ENCODE assay signal across 8 cellular contexts in the genomic region with DNA sequence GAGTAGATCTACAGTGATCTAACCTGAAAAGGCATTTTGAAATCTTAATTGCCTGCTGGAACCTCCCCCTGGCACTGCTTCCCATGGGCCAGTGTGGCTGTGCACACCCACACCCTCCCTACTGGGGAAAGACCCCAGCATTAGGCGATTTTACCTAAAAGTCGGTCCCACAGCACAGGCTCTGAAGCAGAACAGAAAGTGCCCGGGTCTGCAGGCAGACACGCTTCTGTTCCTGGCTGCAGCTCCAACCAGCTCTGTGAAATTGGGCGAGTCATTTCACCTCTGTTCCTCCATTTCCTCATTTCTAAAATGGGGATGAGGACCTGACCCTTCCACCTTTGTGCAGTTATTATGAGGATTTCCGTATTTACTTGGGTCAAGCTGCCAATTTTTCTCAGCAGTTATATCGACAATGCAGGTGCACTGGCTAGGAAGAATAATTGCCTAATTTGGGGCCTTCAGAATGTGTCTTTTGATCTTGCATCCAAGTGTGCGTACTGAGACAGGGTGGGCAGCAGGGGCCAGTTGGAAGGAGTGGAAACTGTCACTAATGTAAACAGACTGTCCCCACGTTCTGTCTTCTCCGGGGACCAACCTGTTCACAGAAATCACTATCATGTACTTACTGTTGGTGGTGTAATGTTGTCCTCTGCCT. TPM values are rescaled to one million over a fixed set of nuclear protein-coding genes. Genes with fewer than 3 reads are reported as not detected.
A peak's percentile ranks its signal among the peaks of the same experiment; 100 is the strongest.
DNase-seq lines count a peak whose midpoint lies in the region; ATAC-seq and TF ChIP-seq lines count a peak whose summit lies in the region.

No MANE protein-coding gene starts in this region.

- no peaks in the 10 kb centered on the region for H3K9me3 Mint-ChIP-seq in CD4-positive, alpha-beta memory T cell
- no peaks in the 10 kb centered on the region for H3K9me3 Mint-ChIP-seq in GM23338
- no peaks in the 10 kb centered on the region for H3K9me3 Mint-ChIP-seq in activated naive CD8-positive, alpha-beta T cell treated with anti-CD3 and anti-CD28 coated beads, Interleukin-2, amount 10 ng/mL, durations not matched to agents 7 days and 5 days

- no peak for DNase-seq in CD4-positive, alpha-beta memory T cell
- DNase-seq in GM23338 (ENCODE audit: low spot score) (no peak), germinal center (ENCODE audit: low spot score) (no peak), HuH-7 (ENCODE audit: low spot score) (no peak)
- no peak for DNase-seq in activated naive CD8-positive, alpha-beta T cell treated with anti-CD3 and anti-CD28 coated beads, Interleukin-2, amount 10 ng/mL, durations not matched to agents 7 days and 5 days
- no peak for DNase-seq in stimulated activated CD4-positive, alpha-beta T cell treated with anti-CD3 and anti-CD28 coated beads, Interleukin-1b, Interleukin-23, amount 100 ng/mL, for 48 hours

- 0 out of 2 replicates have a peak, but pooled peaks cover 3% of the 10 kb centered on the region for H3F3A ChIP-seq in GM23338 (replicated peaks; ENCODE audit: low read depth)

- H3K4me3 Mint-ChIP-seq in CD4-positive, alpha-beta memory T cell: peak overlapping the region; percentile 53 to 85 (median 67)
- H3K4me3 Mint-ChIP-seq in GM23338: no peak overlapping the region; the same call in 2 of the 3 replicates
- H3K4me3 Mint-ChIP-seq in activated naive CD8-positive, alpha-beta T cell treated with anti-CD3 and anti-CD28 coated beads, Interleukin-2, amount 10 ng/mL, durations not matched to agents 7 days and 5 days: peak overlapping the region; percentile 43

- H3K27me3 Mint-ChIP-seq in CD4-positive, alpha-beta memory T cell: no peaks in the 10 kb centered on the region
- H3K27me3 Mint-ChIP-seq in GM23338 (ENCODE audit: insufficient read depth, low read depth, poor library complexity): peaks cover 14% of the 10 kb centered on the region
- H3K27me3 Mint-ChIP-seq in activated naive CD8-positive, alpha-beta T cell treated with anti-CD3 and anti-CD28 coated beads, Interleukin-2, amount 10 ng/mL, durations not matched to agents 7 days and 5 days: no peaks in the 10 kb centered on the region

- peaks cover 73 to 100% (median 91%) of the 10 kb centered on the region in 4 donors for H3K4me1 Mint-ChIP-seq in CD4-positive, alpha-beta memory T cell
- H3K4me1 Mint-ChIP-seq in GM23338: peaks cover 93% of the 10 kb centered on the region
- H3K4me1 Mint-ChIP-seq in activated naive CD8-positive, alpha-beta T cell treated with anti-CD3 and anti-CD28 coated beads, Interleukin-2, amount 10 ng/mL, durations not matched to agents 7 days and 5 days: peaks cover 66% of the 10 kb centered on the region

- intact Hi-C loops in CD4-positive, alpha-beta memory T cell (cut with micrococcal nuclease): no loop called here

- no peak overlapping the region for H2AFZ ChIP-seq in GM23338

- peak overlapping the region; percentile 44 for H3K27ac ChIP-seq in CD4-positive, alpha-beta memory T cell (ENCODE audit: low read depth, low read length)
- H3K27ac ChIP-seq in GM23338 (ENCODE audit: low read depth) (no peak overlapping the region), muscle layer of duodenum (ENCODE audit: low read length) (peak overlapping the region; percentile 95)

- no peaks in the 10 kb centered on the region for H3K36me3 ChIP-seq in CD4-positive, alpha-beta memory T cell (ENCODE audit: insufficient read depth, low read length)
- no peaks in the 10 kb centered on the region for H3K36me3 ChIP-seq in GM23338 (ENCODE audit: insufficient read depth)
- H3K36me3 ChIP-seq in muscle layer of duodenum (ENCODE audit: control insufficient read depth in 1 of 2, insufficient read depth in 2 of 2, low read length in 2 of 2): no peaks in the 10 kb centered on the region

- H3K9me3 ChIP-seq in CD4-positive, alpha-beta memory T cell (ENCODE audit: control insufficient read depth in 1 of 2, low read length in 2 of 2): no peaks in the 10 kb centered on the region
- no peaks in the 10 kb centered on the region for H3K9me3 ChIP-seq in muscle layer of duodenum (ENCODE audit: control insufficient read depth in 1 of 2, low read length in 2 of 2)

- H3K4me3 ChIP-seq in CD4-positive, alpha-beta memory T cell (ENCODE audit: low read length in 2 of 2): peak overlapping the region in 1 of 2 donors; percentile 12
- no peak overlapping the region for H3K4me3 ChIP-seq in GM23338
- peak overlapping the region; percentile 18 to 31 for H3K4me3 ChIP-seq in muscle layer of duodenum (ENCODE audit: low read depth in 1 of 2, low read length in 2 of 2)

- CTCF ChIA-PET in CD4-positive, alpha-beta memory T cell (lab: Charles Lee; ENCODE audit: partially characterized antibody): interaction anchor here (1.1 to 5.8 kb wide), 5 partner anchors 28 to 491 kb away, joined by 3 to 41 read pairs (median 6); no protein-coding TSS in a partner anchor

- H3K9me2 ChIP-seq in GM23338 (ENCODE audit: insufficient read depth): no peaks in the 10 kb centered on the region

- POLR2A ChIA-PET in CD4-positive, alpha-beta memory T cell (lab: Charles Lee; ENCODE audit: partially characterized antibody): interaction anchor here (2.1 to 10.1 kb wide), 4 partner anchors 16 to 492 kb away, joined by 5 to 108 read pairs (median 28); no protein-coding TSS in a partner anchor
- POLR2A ChIA-PET in activated naive CD8-positive, alpha-beta T cell treated with anti-CD3 and anti-CD28 coated beads, Interleukin-2, amount 10 ng/mL, durations not matched to agents 7 days and 5 days (lab: Charles Lee): interaction anchor here (1.1 kb wide), 1 partner anchor 352 kb away, joined by 3 read pairs; no protein-coding TSS in a partner anchor

- ATAC-seq in GM23338 (no peak), esophagus mucosa (no peak)
- no peak for ATAC-seq in activated naive CD8-positive, alpha-beta T cell treated with anti-CD3 and anti-CD28 coated beads, Interleukin-2, amount 10 ng/mL, durations not matched to agents 7 days and 5 days (ENCODE audit: low read depth)

- no peaks in the 10 kb centered on the region for H3K27me3 ChIP-seq in CD4-positive, alpha-beta memory T cell (ENCODE audit: insufficient read depth, low read length)
- H3K27me3 ChIP-seq in GM23338 (ENCODE audit: insufficient read depth) (peaks cover 2% of the 10 kb centered on the region; the same call in 1 of the 2 replicates), muscle layer of duodenum (ENCODE audit: low read depth, low read length) (no peaks in the 10 kb centered on the region)

- H3K36me3 Mint-ChIP-seq in CD4-positive, alpha-beta memory T cell: peaks cover 0 to 35% of the 10 kb centered on the region in 2 donors
- H3K36me3 Mint-ChIP-seq in GM23338 (ENCODE audit: low read depth): peaks cover 6% of the 10 kb centered on the region; the same call in 2 of the 3 replicates
- H3K36me3 Mint-ChIP-seq in activated naive CD8-positive, alpha-beta T cell treated with anti-CD3 and anti-CD28 coated beads, Interleukin-2, amount 10 ng/mL, durations not matched to agents 7 days and 5 days: no peaks in the 10 kb centered on the region

- peak overlapping the region; percentile 76 to 97 (median 94) for H3K27ac Mint-ChIP-seq in CD4-positive, alpha-beta memory T cell
- peak overlapping the region; percentile 49; the same call in 1 of the 2 replicates for H3K27ac Mint-ChIP-seq in GM23338
- peak overlapping the region; percentile 37 for H3K27ac Mint-ChIP-seq in activated naive CD8-positive, alpha-beta T cell treated with anti-CD3 and anti-CD28 coated beads, Interleukin-2, amount 10 ng/mL, durations not matched to agents 7 days and 5 days

- H3K4me1 ChIP-seq in CD4-positive, alpha-beta memory T cell (ENCODE audit: insufficient read depth, low read length): peaks cover 97% of the 10 kb centered on the region
- peaks cover 75% of the 10 kb centered on the region for H3K4me1 ChIP-seq in GM23338 (ENCODE audit: insufficient read depth)
- H3K4me1 ChIP-seq in muscle layer of duodenum (ENCODE audit: control insufficient read depth in 1 of 2, insufficient read depth in 2 of 2, low read length in 2 of 2): peaks cover 56 to 72% of the 10 kb centered on the region in 2 donors

- no peaks in the 10 kb centered on the region; the same call in 1 of the 2 replicates for H4K20me1 ChIP-seq in GM23338 (replicated peaks; ENCODE audit: insufficient read depth)

- no peak overlapping the region; the same call in 1 of the 2 replicates for H3K4me2 ChIP-seq in GM23338

- no peak for TF ChIP-seq CTCF in GM23338 (conservative IDR thresholded peaks at IDR 0.05; ENCODE audit: low read depth in 2 of 2)

- H3K79me2 ChIP-seq in GM23338 (replicated peaks; ENCODE audit: insufficient read depth): peaks cover 87% of the 10 kb centered on the region

TF ChIP-seq in GM23338, 12 proteins besides CTCF, POLR2A, EP300 and RAD21 (continues in another document):
- TF ChIP-seq, protein P1, sequence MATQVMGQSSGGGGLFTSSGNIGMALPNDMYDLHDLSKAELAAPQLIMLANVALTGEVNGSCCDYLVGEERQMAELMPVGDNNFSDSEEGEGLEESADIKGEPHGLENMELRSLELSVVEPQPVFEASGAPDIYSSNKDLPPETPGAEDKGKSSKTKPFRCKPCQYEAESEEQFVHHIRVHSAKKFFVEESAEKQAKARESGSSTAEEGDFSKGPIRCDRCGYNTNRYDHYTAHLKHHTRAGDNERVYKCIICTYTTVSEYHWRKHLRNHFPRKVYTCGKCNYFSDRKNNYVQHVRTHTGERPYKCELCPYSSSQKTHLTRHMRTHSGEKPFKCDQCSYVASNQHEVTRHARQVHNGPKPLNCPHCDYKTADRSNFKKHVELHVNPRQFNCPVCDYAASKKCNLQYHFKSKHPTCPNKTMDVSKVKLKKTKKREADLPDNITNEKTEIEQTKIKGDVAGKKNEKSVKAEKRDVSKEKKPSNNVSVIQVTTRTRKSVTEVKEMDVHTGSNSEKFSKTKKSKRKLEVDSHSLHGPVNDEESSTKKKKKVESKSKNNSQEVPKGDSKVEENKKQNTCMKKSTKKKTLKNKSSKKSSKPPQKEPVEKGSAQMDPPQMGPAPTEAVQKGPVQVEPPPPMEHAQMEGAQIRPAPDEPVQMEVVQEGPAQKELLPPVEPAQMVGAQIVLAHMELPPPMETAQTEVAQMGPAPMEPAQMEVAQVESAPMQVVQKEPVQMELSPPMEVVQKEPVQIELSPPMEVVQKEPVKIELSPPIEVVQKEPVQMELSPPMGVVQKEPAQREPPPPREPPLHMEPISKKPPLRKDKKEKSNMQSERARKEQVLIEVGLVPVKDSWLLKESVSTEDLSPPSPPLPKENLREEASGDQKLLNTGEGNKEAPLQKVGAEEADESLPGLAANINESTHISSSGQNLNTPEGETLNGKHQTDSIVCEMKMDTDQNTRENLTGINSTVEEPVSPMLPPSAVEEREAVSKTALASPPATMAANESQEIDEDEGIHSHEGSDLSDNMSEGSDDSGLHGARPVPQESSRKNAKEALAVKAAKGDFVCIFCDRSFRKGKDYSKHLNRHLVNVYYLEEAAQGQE (IDR thresholded peaks at IDR 0.05; ENCODE audit: unreplicated experiment): no peak
- TF ChIP-seq ZNF331 (CRISPR knock-in tag; IDR thresholded peaks at IDR 0.05; ENCODE audit: low read depth) (no peak), NANOG (IDR thresholded peaks at IDR 0.05; ENCODE audit: borderline replicate concordance) (no peak)

RNA-seq across cellular contexts. Expression of a gene that starts 7.1 kb away (rescaled TPM):
- 100 to 1,000 TPM; 119 to 122 TPM for total RNA-seq in CD4-positive, alpha-beta memory T cell
- polyA plus RNA-seq in CD4-positive, alpha-beta memory T cell: 10 to 100 TPM; 72.4 to 83.3 TPM
- total RNA-seq in GM23338 (2014; rRNA removed; shearing (Covaris generic)): 16.5 and 19.2 TPM in 2 replicates
- 14.1 and 15.0 TPM in 2 replicates for polyA plus RNA-seq in GM23338 (2016; fragmentation: Nextera tagmentation; extraction: Ambion mirVana)
- 10 to 100 TPM; 37.8 to 44.1 TPM for total RNA-seq in activated naive CD8-positive, alpha-beta T cell treated with anti-CD3 and anti-CD28 coated beads, Interleukin-2, amount 10 ng/mL, durations not matched to agents 7 days and 5 days
- 77.8 TPM for total RNA-seq in esophagus mucosa

Comparison
In these comparisons a context has a peak if more than half of its experiments do, and no peak if none do; other contexts are left out.
1. H3K27ac Mint-ChIP-seq: peak in every context shown above with its lines; median percentile 94 in CD4-positive, alpha-beta memory T cell; 49 in GM23338; 37 in activated naive CD8-positive, alpha-beta T cell treated with anti-CD3 and anti-CD28 coated beads, Interleukin-2, amount 10 ng/mL, durations not matched to agents 7 days and 5 days.